8 cellular contexts compared by ENCODE assay signal in genomic region chr18:36127866-36128845, GRCh38. TPM values are rescaled to one million over a fixed set of nuclear protein-coding genes. Genes with fewer than 3 reads are reported as not detected.
DNase-seq lines count a peak whose midpoint lies in the region; ATAC-seq and TF ChIP-seq lines count a peak whose summit lies in the region.

No MANE protein-coding gene starts in this region.

- peaks cover 52% of the 10 kb centered on the region for H3K4me1 Mint-ChIP-seq in activated naive CD8-positive, alpha-beta T cell treated with anti-CD3 and anti-CD28 coated beads, Interleukin-2, amount 50 U/mL, for 24 hours

- DNase-seq in DMS 273 (lab: John Stamatoyannopoulos, UW; ENCODE audit: unreplicated experiment): peak; percentile 37
- no peak for DNase-seq in DMS 273 treated with DMSO at 0.1 percent for 48 hours (lab: John Stamatoyannopoulos, UW)
- DNase-seq in Karpas-422: no peak
- peak; percentile 28 for DNase-seq in activated naive CD8-positive, alpha-beta T cell treated with anti-CD3 and anti-CD28 coated beads, Interleukin-2, amount 50 U/mL, for 24 hours
- no peak for DNase-seq in sigmoid colon
- DNase-seq in T1000 (lab: John Stamatoyannopoulos, UW): no peak

- intact Hi-C loops in sigmoid colon (cut with DNase I): loop anchor here (5.0 kb wide), 2 partner anchors 156 to 631 kb away; partner anchors contain the start of genes INO80C and RMP24

- peaks cover 33% of the 10 kb centered on the region for H3K36me3 Mint-ChIP-seq in activated naive CD8-positive, alpha-beta T cell treated with anti-CD3 and anti-CD28 coated beads, Interleukin-2, amount 50 U/mL, for 24 hours (ENCODE audit: low read depth)

- H3K9me3 ChIP-seq in Karpas-422 (ENCODE audit: low read length): no peaks in the 10 kb centered on the region
- no peaks in the 10 kb centered on the region for H3K9me3 ChIP-seq in iPS-15b (ENCODE audit: control insufficient read depth, insufficient read depth, low read length)
- H3K9me3 ChIP-seq in sigmoid colon: no peaks in the 10 kb centered on the region

- H3K27me3 ChIP-seq in Karpas-422 (ENCODE audit: low read length) (no peaks in the 10 kb centered on the region), iPS-15b (ENCODE audit: control insufficient read depth, insufficient read depth, low read length) (no peaks in the 10 kb centered on the region), sigmoid colon (no peaks in the 10 kb centered on the region)

- TF ChIP-seq POLR2A in sigmoid colon (IDR thresholded peaks at IDR 0.05): no peak

- peaks cover 3% of the 10 kb centered on the region; the same call in 1 of the 2 replicates for H3K36me3 ChIP-seq in Karpas-422 (ENCODE audit: insufficient read depth, low read length)
- H3K36me3 ChIP-seq in iPS-15b (ENCODE audit: control insufficient read depth, insufficient read depth, low read length): no peaks in the 10 kb centered on the region
- H3K36me3 ChIP-seq in sigmoid colon: peaks cover 0 to 12% (median 2%) of the 10 kb centered on the region in 4 donors

- H3K4me2 ChIP-seq in Karpas-422 (ENCODE audit: low read depth, low read length, poor library complexity, severe bottlenecking): peak overlapping the region; percentile 85

- H3K27ac ChIP-seq in Karpas-422 (ENCODE audit: low read length) (peak overlapping the region; percentile 46; the same call in 1 of the 2 replicates), sigmoid colon (peak overlapping the region; percentile 96 to 99 (median 98))

- H3K27ac Mint-ChIP-seq in activated naive CD8-positive, alpha-beta T cell treated with anti-CD3 and anti-CD28 coated beads, Interleukin-2, amount 50 U/mL, for 24 hours: peak overlapping the region; percentile 92

- H2AFZ ChIP-seq in Karpas-422 (ENCODE audit: low read length): no peak overlapping the region

- ATAC-seq in activated naive CD8-positive, alpha-beta T cell treated with anti-CD3 and anti-CD28 coated beads, Interleukin-2, amount 50 U/mL, for 24 hours: no peak
- ATAC-seq in GM19467 (IDR thresholded peaks at IDR 0.05; ENCODE audit: unreplicated experiment): no peak

- H3K4me3 Mint-ChIP-seq in activated naive CD8-positive, alpha-beta T cell treated with anti-CD3 and anti-CD28 coated beads, Interleukin-2, amount 50 U/mL, for 24 hours: peak overlapping the region; percentile 87

- H3K4me1 ChIP-seq in Karpas-422 (ENCODE audit: low read length) (peaks cover 36% of the 10 kb centered on the region), iPS-15b (ENCODE audit: control insufficient read depth, insufficient read depth, low read length) (peaks cover 6% of the 10 kb centered on the region), sigmoid colon (peaks cover 6 to 37% (median 29%) of the 10 kb centered on the region in 4 donors)

- peaks cover 82% of the 10 kb centered on the region for H3K79me2 ChIP-seq in Karpas-422 (ENCODE audit: low read length)

- H4K20me1 ChIP-seq in Karpas-422 (ENCODE audit: insufficient read depth, low read depth, low read length): peaks cover 6% of the 10 kb centered on the region; the same call in 1 of the 2 replicates

- peak overlapping the region; percentile 95 for H3K9ac ChIP-seq in Karpas-422 (ENCODE audit: low read length)
- H3K9ac ChIP-seq in iPS-15b (ENCODE audit: low read depth, low read length): peak overlapping the region; percentile 55

- TF ChIP-seq EP300 in sigmoid colon (IDR thresholded peaks at IDR 0.05): no peak

- H3K4me3 ChIP-seq in Karpas-422 (ENCODE audit: low read length): peak overlapping the region; percentile 89
- H3K4me3 ChIP-seq in iPS-15b (ENCODE audit: low read depth, low read length): peak overlapping the region; percentile 99
- H3K4me3 ChIP-seq in sigmoid colon: peak overlapping the region; percentile 68 to 89 (median 74)

- H3K9me3 Mint-ChIP-seq in activated naive CD8-positive, alpha-beta T cell treated with anti-CD3 and anti-CD28 coated beads, Interleukin-2, amount 50 U/mL, for 24 hours: no peaks in the 10 kb centered on the region

- no peaks in the 10 kb centered on the region for H3K9me2 ChIP-seq in Karpas-422 (replicated peaks; ENCODE audit: insufficient read depth, low read length)

- no peak for TF ChIP-seq CTCF in sigmoid colon (IDR thresholded peaks at IDR 0.05)

- 21 to 26% methylated on average over 26 of the region's 26 CpGs for WGBS in sigmoid colon, 2 donors

- no peaks in the 10 kb centered on the region for H3K27me3 Mint-ChIP-seq in activated naive CD8-positive, alpha-beta T cell treated with anti-CD3 and anti-CD28 coated beads, Interleukin-2, amount 50 U/mL, for 24 hours

RNA-seq across cellular contexts. Expression of gene SLC39A6, which starts 1.0 kb away (rescaled TPM):
- total RNA-seq in Karpas-422 (2014; rRNA removed; shearing (Covaris generic); ENCODE audit: low replicate concordance): 72.6 and 114 TPM in 2 replicates
- 10 to 100 TPM; 28.1 to 34.6 (median 31.8) TPM for total RNA-seq in sigmoid colon
- polyA plus RNA-seq in sigmoid colon: 10 to 100 TPM in 1 of 3 donors, 1 to 10 TPM in 2; 1.8 to 13.5 (median 3.0) TPM

RNA-seq across cellular contexts. Expression of gene ELP2, which starts 1.5 kb away (rescaled TPM):
- 124 and 167 TPM in 2 replicates for total RNA-seq in Karpas-422 (2014; rRNA removed; shearing (Covaris generic); ENCODE audit: low replicate concordance)
- 10 to 100 TPM; 51.7 to 77.2 (median 67.2) TPM for total RNA-seq in sigmoid colon
- polyA plus RNA-seq in sigmoid colon: 10 to 100 TPM; 14.3 to 32.7 (median 21.6) TPM

RNA-seq across cellular contexts. Expression of gene MOCOS, which starts 59.1 kb away (rescaled TPM):
- not detected in 2 replicates for total RNA-seq in Karpas-422 (2014; rRNA removed; shearing (Covaris generic); ENCODE audit: low replicate concordance)
- 1 to 10 TPM in 2 of 4 donors, under 1 TPM in 2; 0.49 to 1.8 (median 1.0) TPM for total RNA-seq in sigmoid colon
- 1 to 10 TPM; 1.8 to 3.6 (median 2.5) TPM for polyA plus RNA-seq in sigmoid colon

Comparison
In these comparisons a context has a peak if more than half of its experiments do, and no peak if none do; other contexts are left out.
1. DNase-seq: peak in DMS 273 (single experiment) and activated naive CD8-positive, alpha-beta T cell treated with anti-CD3 and anti-CD28 coated beads, Interleukin-2, amount 50 U/mL, for 24 hours (single experiment); none in DMS 273 treated with DMSO at 0.1 percent for 48 hours (single experiment), Karpas-422 (single experiment), sigmoid colon (single experiment) and T1000 (single experiment).
2. Peak in every context shown above with its lines, with median percentiles within 50 percentile points of each other: H3K4me3 ChIP-seq.